In the genomic region with DNA sequence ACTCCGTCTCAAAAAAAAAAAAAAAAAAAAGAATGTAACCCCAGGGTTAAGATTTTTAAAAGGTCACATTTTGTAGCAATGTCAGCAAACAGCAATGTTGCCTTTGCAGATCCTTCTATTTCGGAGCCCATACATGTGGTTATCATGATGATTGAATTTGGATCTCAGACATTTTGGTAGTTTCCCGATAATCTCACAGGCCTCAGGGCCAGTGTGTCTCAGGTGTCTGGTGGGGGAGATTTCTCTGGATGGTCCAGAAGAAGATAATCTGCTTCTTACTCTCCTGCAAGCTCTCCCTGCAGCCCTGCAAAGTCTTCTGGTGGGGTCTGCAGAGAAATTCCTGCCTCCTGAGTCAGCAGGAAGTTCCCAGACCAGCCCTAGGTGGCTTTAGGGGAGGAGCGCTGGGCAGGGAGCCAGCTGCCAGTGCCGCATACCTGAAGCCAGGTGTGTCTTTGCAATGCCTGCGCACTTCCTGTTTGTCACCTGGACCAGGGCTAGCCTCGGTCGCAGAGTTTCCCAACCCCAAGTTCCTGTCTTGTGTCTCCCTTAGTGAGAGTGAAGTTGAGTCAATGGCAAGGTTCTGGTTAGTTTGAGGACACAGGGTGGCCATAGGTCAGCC, we compare ENCODE assay signal across 1 cellular context.
TF ChIP-seq lines count a peak whose summit lies in the region.

No MANE protein-coding gene starts in this region.

TF ChIP-seq in WTC11, 78 proteins besides CTCF, POLR2A, EP300 and RAD21:
- TF ChIP-seq TEAD4 (CRISPR knock-in tag; IDR thresholded peaks at IDR 0.05) = 0 out of 2 replicates have a peak, but pooled peaks have one; percentile 81
- TF ChIP-seq, protein P1, sequence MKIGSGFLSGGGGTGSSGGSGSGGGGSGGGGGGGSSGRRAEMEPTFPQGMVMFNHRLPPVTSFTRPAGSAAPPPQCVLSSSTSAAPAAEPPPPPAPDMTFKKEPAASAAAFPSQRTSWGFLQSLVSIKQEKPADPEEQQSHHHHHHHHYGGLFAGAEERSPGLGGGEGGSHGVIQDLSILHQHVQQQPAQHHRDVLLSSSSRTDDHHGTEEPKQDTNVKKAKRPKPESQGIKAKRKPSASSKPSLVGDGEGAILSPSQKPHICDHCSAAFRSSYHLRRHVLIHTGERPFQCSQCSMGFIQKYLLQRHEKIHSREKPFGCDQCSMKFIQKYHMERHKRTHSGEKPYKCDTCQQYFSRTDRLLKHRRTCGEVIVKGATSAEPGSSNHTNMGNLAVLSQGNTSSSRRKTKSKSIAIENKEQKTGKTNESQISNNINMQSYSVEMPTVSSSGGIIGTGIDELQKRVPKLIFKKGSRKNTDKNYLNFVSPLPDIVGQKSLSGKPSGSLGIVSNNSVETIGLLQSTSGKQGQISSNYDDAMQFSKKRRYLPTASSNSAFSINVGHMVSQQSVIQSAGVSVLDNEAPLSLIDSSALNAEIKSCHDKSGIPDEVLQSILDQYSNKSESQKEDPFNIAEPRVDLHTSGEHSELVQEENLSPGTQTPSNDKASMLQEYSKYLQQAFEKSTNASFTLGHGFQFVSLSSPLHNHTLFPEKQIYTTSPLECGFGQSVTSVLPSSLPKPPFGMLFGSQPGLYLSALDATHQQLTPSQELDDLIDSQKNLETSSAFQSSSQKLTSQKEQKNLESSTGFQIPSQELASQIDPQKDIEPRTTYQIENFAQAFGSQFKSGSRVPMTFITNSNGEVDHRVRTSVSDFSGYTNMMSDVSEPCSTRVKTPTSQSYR (CRISPR knock-in tag; IDR thresholded peaks at IDR 0.05) = no peak
- 0 out of 2 replicates have a peak, but pooled peaks have one; percentile 52 for TF ChIP-seq FOXK1 (CRISPR knock-in tag; IDR thresholded peaks at IDR 0.05)
- TF ChIP-seq, protein P2, sequence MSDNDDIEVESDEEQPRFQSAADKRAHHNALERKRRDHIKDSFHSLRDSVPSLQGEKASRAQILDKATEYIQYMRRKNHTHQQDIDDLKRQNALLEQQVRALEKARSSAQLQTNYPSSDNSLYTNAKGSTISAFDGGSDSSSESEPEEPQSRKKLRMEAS (CRISPR knock-in tag; IDR thresholded peaks at IDR 0.05) = 0 out of 2 replicates have a peak, but pooled peaks have one; percentile 44
- peak; percentile 68; the same call in 1 of the 2 replicates for TF ChIP-seq SP1 (CRISPR knock-in tag; conservative IDR thresholded peaks at IDR 0.05)
- TF ChIP-seq, protein P3, sequence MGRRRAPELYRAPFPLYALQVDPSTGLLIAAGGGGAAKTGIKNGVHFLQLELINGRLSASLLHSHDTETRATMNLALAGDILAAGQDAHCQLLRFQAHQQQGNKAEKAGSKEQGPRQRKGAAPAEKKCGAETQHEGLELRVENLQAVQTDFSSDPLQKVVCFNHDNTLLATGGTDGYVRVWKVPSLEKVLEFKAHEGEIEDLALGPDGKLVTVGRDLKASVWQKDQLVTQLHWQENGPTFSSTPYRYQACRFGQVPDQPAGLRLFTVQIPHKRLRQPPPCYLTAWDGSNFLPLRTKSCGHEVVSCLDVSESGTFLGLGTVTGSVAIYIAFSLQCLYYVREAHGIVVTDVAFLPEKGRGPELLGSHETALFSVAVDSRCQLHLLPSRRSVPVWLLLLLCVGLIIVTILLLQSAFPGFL (CRISPR knock-in tag; IDR thresholded peaks at IDR 0.05; ENCODE audit: borderline replicate concordance) = no peak
- no peak for TF ChIP-seq MXD4 (CRISPR knock-in tag; IDR thresholded peaks at IDR 0.05; ENCODE audit: borderline replicate concordance)
- TF ChIP-seq, protein P4, sequence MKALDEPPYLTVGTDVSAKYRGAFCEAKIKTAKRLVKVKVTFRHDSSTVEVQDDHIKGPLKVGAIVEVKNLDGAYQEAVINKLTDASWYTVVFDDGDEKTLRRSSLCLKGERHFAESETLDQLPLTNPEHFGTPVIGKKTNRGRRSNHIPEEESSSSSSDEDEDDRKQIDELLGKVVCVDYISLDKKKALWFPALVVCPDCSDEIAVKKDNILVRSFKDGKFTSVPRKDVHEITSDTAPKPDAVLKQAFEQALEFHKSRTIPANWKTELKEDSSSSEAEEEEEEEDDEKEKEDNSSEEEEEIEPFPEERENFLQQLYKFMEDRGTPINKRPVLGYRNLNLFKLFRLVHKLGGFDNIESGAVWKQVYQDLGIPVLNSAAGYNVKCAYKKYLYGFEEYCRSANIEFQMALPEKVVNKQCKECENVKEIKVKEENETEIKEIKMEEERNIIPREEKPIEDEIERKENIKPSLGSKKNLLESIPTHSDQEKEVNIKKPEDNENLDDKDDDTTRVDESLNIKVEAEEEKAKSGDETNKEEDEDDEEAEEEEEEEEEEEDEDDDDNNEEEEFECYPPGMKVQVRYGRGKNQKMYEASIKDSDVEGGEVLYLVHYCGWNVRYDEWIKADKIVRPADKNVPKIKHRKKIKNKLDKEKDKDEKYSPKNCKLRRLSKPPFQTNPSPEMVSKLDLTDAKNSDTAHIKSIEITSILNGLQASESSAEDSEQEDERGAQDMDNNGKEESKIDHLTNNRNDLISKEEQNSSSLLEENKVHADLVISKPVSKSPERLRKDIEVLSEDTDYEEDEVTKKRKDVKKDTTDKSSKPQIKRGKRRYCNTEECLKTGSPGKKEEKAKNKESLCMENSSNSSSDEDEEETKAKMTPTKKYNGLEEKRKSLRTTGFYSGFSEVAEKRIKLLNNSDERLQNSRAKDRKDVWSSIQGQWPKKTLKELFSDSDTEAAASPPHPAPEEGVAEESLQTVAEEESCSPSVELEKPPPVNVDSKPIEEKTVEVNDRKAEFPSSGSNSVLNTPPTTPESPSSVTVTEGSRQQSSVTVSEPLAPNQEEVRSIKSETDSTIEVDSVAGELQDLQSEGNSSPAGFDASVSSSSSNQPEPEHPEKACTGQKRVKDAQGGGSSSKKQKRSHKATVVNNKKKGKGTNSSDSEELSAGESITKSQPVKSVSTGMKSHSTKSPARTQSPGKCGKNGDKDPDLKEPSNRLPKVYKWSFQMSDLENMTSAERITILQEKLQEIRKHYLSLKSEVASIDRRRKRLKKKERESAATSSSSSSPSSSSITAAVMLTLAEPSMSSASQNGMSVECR (CRISPR knock-in tag; IDR thresholded peaks at IDR 0.05; ENCODE audit: borderline replicate concordance) = 0 out of 2 replicates have a peak, but pooled peaks have one; percentile 38
- TF ChIP-seq TEAD1 (CRISPR knock-in tag; IDR thresholded peaks at IDR 0.05) = peak; percentile 94; the same call in 1 of the 2 replicates
